ENCODE assay signal across 11 cellular contexts in the genomic region with DNA sequence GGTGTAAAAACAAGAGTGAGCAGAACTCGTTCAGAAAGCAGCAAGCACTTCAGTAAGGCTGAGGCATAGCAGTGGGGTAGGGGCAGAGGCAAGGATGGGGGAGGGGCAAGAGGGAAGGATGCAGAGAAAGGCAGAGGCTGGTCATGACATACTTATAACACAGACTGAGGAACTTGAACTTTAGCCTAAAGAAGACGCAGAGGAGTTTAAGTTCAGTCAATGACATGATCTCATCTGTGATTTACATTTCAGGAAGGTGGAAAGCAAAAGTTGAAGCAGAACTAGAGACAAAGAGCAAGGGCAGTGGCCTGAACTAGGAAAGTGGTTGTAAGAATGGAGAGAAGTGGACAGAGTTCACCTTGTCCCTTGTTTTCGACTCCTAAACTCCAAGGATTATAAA. TPM values are rescaled to one million over a fixed set of nuclear protein-coding genes. Genes with fewer than 3 reads are reported as not detected.
DNase-seq lines count a peak whose midpoint lies in the region; ATAC-seq and TF ChIP-seq lines count a peak whose summit lies in the region.
"Had no signal": no experiment of that assay in that cellular context is flagged by ENCODE, and none has a peak within 500 bp of the region (broad histone marks: within the 10 kb centered on the region; RNA-seq: fewer than 3 reads in every experiment).

No MANE protein-coding gene starts in this region.

- H3F3A ChIP-seq in Loucy (ENCODE audit: low read depth): no peaks in the 10 kb centered on the region; the same call in 1 of the 2 replicates

- DNase-seq in GM12865 (ENCODE audit: low read depth) (peak; percentile 54), left kidney (ENCODE audit: low read depth, low spot score) (peak; percentile 22), dorsolateral prefrontal cortex (no peak), GOT3 (lab: John Stamatoyannopoulos, UW) (no peak), NCI-H82 treated with DMSO at 0.1 percent for 48 hours (lab: John Stamatoyannopoulos, UW; ENCODE audit: unreplicated experiment) (no peak)
- DNase-seq in CD4-positive, alpha-beta memory T cell: no peak
- DNase-seq: CD8-positive, alpha-beta memory T cell had no signal

- H3K79me2 ChIP-seq in Loucy (ENCODE audit: insufficient read depth, low read length): no peaks in the 10 kb centered on the region

- no peaks in the 10 kb centered on the region for H3K36me3 ChIP-seq in Loucy (ENCODE audit: insufficient read depth, low read length)
- no peaks in the 10 kb centered on the region for H3K36me3 ChIP-seq in CD4-positive, alpha-beta memory T cell (ENCODE audit: insufficient read depth, low read length)

- H3K4me3 ChIP-seq in GM12865 (ENCODE audit: low read depth, low read length) (no peak overlapping the region), Loucy (ENCODE audit: low read length, poor library complexity, severe bottlenecking) (no peak overlapping the region), dorsolateral prefrontal cortex (no peak overlapping the region)
- H3K4me3 ChIP-seq in CD4-positive, alpha-beta memory T cell (ENCODE audit: low read length in 2 of 2): no peak overlapping the region

- peak; percentile 40 for ATAC-seq in GM21529 (IDR thresholded peaks at IDR 0.05; ENCODE audit: unreplicated experiment)

- no peak overlapping the region for H3K9ac ChIP-seq in Loucy (ENCODE audit: low read depth, low read length, poor library complexity, severe bottlenecking)

- no peaks in the 10 kb centered on the region for H3K9me3 ChIP-seq in Loucy (ENCODE audit: insufficient read depth, low read depth, low read length)
- H3K9me3 ChIP-seq in CD4-positive, alpha-beta memory T cell (ENCODE audit: control insufficient read depth in 1 of 2, low read length in 2 of 2): no peaks in the 10 kb centered on the region

- H3K4me1 ChIP-seq in Loucy (ENCODE audit: insufficient read depth, low read length, poor library complexity, severe bottlenecking): peaks cover 28% of the 10 kb centered on the region
- H3K4me1 ChIP-seq in CD4-positive, alpha-beta memory T cell (ENCODE audit: insufficient read depth, low read length): no peaks in the 10 kb centered on the region

- H3K27ac Mint-ChIP-seq in CD4-positive, alpha-beta memory T cell: no peak overlapping the region
- H3K27ac Mint-ChIP-seq: CD8-positive, alpha-beta memory T cell; progenitor cell of endocrine pancreas had no signal

- H3K9me2 ChIP-seq in Loucy (replicated peaks; ENCODE audit: low read depth, low read length): no peaks in the 10 kb centered on the region

- peaks cover 0 to 2% (median 0%) of the 10 kb centered on the region in 4 donors for H3K4me1 Mint-ChIP-seq in CD4-positive, alpha-beta memory T cell

- no peak for TF ChIP-seq CTCF in GM12865 (IDR thresholded peaks at IDR 0.05; ENCODE audit: insufficient read depth, low read depth, low read length, missing control alignments)
- no peak for TF ChIP-seq CTCF in Loucy (conservative IDR thresholded peaks at IDR 0.05; ENCODE audit: low read length)
- TF ChIP-seq CTCF in dorsolateral prefrontal cortex (IDR thresholded peaks at IDR 0.05 in 54 of 56, conservative IDR thresholded peaks at IDR 0.05 in 2 of 56; ENCODE audit: low read depth in 1 of 56, partially characterized antibody in 56 of 56): no peak

- CTCF ChIA-PET in CD4-positive, alpha-beta memory T cell (lab: Charles Lee; ENCODE audit: partially characterized antibody): no interaction called here

- intact Hi-C loops in dorsolateral prefrontal cortex (cut with DNase I): no loop called here
- intact Hi-C loops in CD4-positive, alpha-beta memory T cell (cut with micrococcal nuclease): no loop called here

- H3K36me3 Mint-ChIP-seq in CD4-positive, alpha-beta memory T cell: no peaks in the 10 kb centered on the region
- H3K36me3 Mint-ChIP-seq: CD8-positive, alpha-beta memory T cell had no signal

- POLR2A ChIA-PET in CD4-positive, alpha-beta memory T cell (lab: Charles Lee; ENCODE audit: partially characterized antibody): no interaction called here

- peak overlapping the region; percentile 14 for H3K4me2 ChIP-seq in Loucy (ENCODE audit: low read depth, low read length, poor library complexity, severe bottlenecking)

- no peaks in the 10 kb centered on the region for H3K27me3 ChIP-seq in Loucy (ENCODE audit: insufficient read depth, low read length, poor library complexity, severe bottlenecking)
- H3K27me3 ChIP-seq in dorsolateral prefrontal cortex: no peaks in the 10 kb centered on the region
- H3K27me3 ChIP-seq in CD4-positive, alpha-beta memory T cell (ENCODE audit: insufficient read depth, low read length): no peaks in the 10 kb centered on the region

- H3K27ac ChIP-seq in dorsolateral prefrontal cortex: peak overlapping the region in 1 of 59 donors; percentile 22
- H3K27ac ChIP-seq in CD4-positive, alpha-beta memory T cell (ENCODE audit: low read depth, low read length): no peak overlapping the region

- peak overlapping the region; percentile 73 for H2AFZ ChIP-seq in Loucy (ENCODE audit: low read length)

- no peak overlapping the region for H3K4me3 Mint-ChIP-seq in CD4-positive, alpha-beta memory T cell
- H3K4me3 Mint-ChIP-seq: CD8-positive, alpha-beta memory T cell had no signal

- no peaks in the 10 kb centered on the region for H4K20me1 ChIP-seq in Loucy (ENCODE audit: insufficient read depth, low read length, poor library complexity, severe bottlenecking)

- peaks cover 0 to 5% (median 2%) of the 10 kb centered on the region in 8 donors for H3K9me3 Mint-ChIP-seq in CD4-positive, alpha-beta memory T cell

- no peaks in the 10 kb centered on the region for H3K27me3 Mint-ChIP-seq in CD4-positive, alpha-beta memory T cell
- H3K27me3 Mint-ChIP-seq: progenitor cell of endocrine pancreas had no signal

RNA-seq across cellular contexts. Expression of gene MACC1, which starts 15.8 kb away (rescaled TPM):
- total RNA-seq in dorsolateral prefrontal cortex: under 1 TPM in 112 of 120 experiments, not detected in 8; 0.04 to 0.83 (median 0.16) TPM
- total RNA-seq in CD4-positive, alpha-beta memory T cell: under 1 TPM in 1 of 2 experiments, not detected in 1; 0.09 TPM
- polyA plus RNA-seq in CD4-positive, alpha-beta memory T cell: under 1 TPM in 1 of 2 donors, not detected in 1; 0.05 TPM
- total RNA-seq: T-helper 1 cell treated with Interleukin-12 subunit alpha and Interleukin-12 subunit beta and Interleukin-4 antibody, amounts not matched to agents 30 ng/mL and 1 ng/mL, for 36 hours had no signal

Comparison
In these comparisons a context has a peak if more than half of its experiments do, and no peak if none do; other contexts are left out.
1. DNase-seq: peak in GM12865 (single experiment) and left kidney (single experiment); none in dorsolateral prefrontal cortex (0 of 10), GOT3 (single experiment), NCI-H82 treated with DMSO at 0.1 percent for 48 hours (single experiment) and CD4-positive, alpha-beta memory T cell (0 of 5).